ENCODE assay signal across 8 cellular contexts in the genomic region with DNA sequence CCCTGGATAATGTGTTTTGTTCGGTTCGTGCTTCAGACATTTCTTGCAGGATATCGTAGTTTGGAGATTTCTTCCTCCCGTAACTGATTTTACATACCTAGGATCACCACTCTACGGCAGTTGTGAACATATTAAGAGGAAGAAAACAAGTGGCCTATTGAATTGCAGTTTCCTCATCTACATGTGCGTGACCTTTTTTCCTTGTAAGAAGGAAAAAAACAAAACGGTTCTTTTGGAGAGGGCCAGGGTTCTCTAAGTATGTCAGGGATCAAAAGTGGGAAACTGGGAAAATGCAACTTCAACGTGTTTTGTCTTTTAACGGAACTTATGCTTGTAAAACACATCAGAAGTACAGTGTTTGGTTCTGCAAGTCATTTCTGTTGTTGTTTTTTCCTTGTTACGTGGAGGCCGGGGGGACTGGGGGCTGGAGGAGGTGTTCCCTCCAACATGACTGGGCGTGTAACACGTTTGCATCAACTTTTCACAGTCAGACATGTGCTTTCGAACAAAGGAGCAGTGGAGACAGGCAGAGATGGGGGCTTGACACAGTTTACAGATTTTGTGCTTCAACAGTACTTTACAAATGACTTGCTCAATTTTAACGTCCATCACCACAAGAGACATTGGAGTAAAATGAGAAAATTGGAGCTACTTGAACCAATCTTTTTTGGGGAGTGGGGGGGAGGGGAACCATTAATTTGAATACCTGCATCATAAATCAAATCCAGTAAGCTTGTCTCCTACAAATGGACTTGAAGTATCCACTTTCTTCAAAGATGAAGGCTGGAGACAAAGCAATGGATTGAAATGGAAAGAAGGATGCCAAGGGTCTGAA. TPM values are rescaled to one million over a fixed set of nuclear protein-coding genes. Genes with fewer than 3 reads are reported as not detected.
DNase-seq lines count a peak whose midpoint lies in the region; ATAC-seq and TF ChIP-seq lines count a peak whose summit lies in the region.

No MANE protein-coding gene starts in this region.

- H3K27ac Mint-ChIP-seq in activated T-cell treated with anti-CD3 and anti-CD28 coated beads, Interleukin-2, amount 50 U/mL, for 24 hours: peak overlapping the region; percentile 100

- H3K36me3 ChIP-seq in rectal smooth muscle tissue (ENCODE audit: control insufficient read depth, insufficient read depth, low read length): no peaks in the 10 kb centered on the region

- H3K9me3 Mint-ChIP-seq in activated T-cell treated with anti-CD3 and anti-CD28 coated beads, Interleukin-2, amount 50 U/mL, for 24 hours: no peaks in the 10 kb centered on the region

- no peak for ATAC-seq in GM18909 (IDR thresholded peaks at IDR 0.05; ENCODE audit: poor library complexity, unreplicated experiment)

- in situ Hi-C loops in G401 (cut with HindIII; ENCODE audit: low sequenced_read_pairs): loop anchor here (10.0 kb wide), 1 partner anchor 85 kb away; no protein-coding TSS in a partner anchor

- H3K27ac ChIP-seq in rectal smooth muscle tissue (ENCODE audit: low read depth, low read length): peak overlapping the region; percentile 100

- TF ChIP-seq POLR2A in NB4 (IDR thresholded peaks at IDR 0.05; ENCODE audit: extremely low read depth, insufficient read length): no peak

- no peak overlapping the region for H3K9ac ChIP-seq in rectal smooth muscle tissue (ENCODE audit: low read length)

- peak; percentile 61 for DNase-seq in G401 (ENCODE audit: low spot score)
- peak; percentile 90 for DNase-seq in NB4 (ENCODE audit: low read depth)
- peak; percentile 71 for DNase-seq in activated T-cell treated with anti-CD3 and anti-CD28 coated beads, Interleukin-2, amount 50 U/mL, for 24 hours
- DNase-seq in fibroblast of villous mesenchyme (ENCODE audit: low read depth): peak; percentile 62
- no peak for DNase-seq in kidney tubule cell (ENCODE audit: low spot score)
- no peak for DNase-seq in NCI-H2029 (lab: John Stamatoyannopoulos, UW)

- no peak for TF ChIP-seq CTCF in NB4 (IDR thresholded peaks at IDR 0.05; ENCODE audit: low read depth, low read length)
- no peak for TF ChIP-seq CTCF in fibroblast of villous mesenchyme (IDR thresholded peaks at IDR 0.05; ENCODE audit: insufficient read depth, low read depth, low read length)

- H3K27me3 ChIP-seq in rectal smooth muscle tissue (ENCODE audit: control insufficient read depth, insufficient read depth, low read length): no peaks in the 10 kb centered on the region

- peaks cover 34% of the 10 kb centered on the region for H3K4me1 ChIP-seq in rectal smooth muscle tissue (ENCODE audit: control insufficient read depth, insufficient read depth, low read length)

- peaks cover 79% of the 10 kb centered on the region for H3K36me3 Mint-ChIP-seq in activated T-cell treated with anti-CD3 and anti-CD28 coated beads, Interleukin-2, amount 50 U/mL, for 24 hours (ENCODE audit: low read depth)

- H3K27me3 Mint-ChIP-seq in activated T-cell treated with anti-CD3 and anti-CD28 coated beads, Interleukin-2, amount 50 U/mL, for 24 hours: no peaks in the 10 kb centered on the region

- peak overlapping the region; percentile 93 for H3K4me3 Mint-ChIP-seq in activated T-cell treated with anti-CD3 and anti-CD28 coated beads, Interleukin-2, amount 50 U/mL, for 24 hours

- H3K4me3 ChIP-seq in NB4 (ENCODE audit: low read depth, low read length) (peak overlapping the region; percentile 77), fibroblast of villous mesenchyme (ENCODE audit: low read depth, low read length) (peak overlapping the region; percentile 98), rectal smooth muscle tissue (ENCODE audit: low read length) (peak overlapping the region; percentile 91)

- peaks cover 62% of the 10 kb centered on the region for H3K4me1 Mint-ChIP-seq in activated T-cell treated with anti-CD3 and anti-CD28 coated beads, Interleukin-2, amount 50 U/mL, for 24 hours (ENCODE audit: low read depth)

RNA-seq across cellular contexts. Expression of a gene that starts 3.8 kb away (rescaled TPM):
- 12.4 and 16.8 TPM in 2 replicates for total RNA-seq in G401 (2014; rRNA removed; shearing (Covaris generic))
- total RNA-seq in fibroblast of villous mesenchyme: 16.0 and 16.8 TPM in 2 replicates

RNA-seq across cellular contexts. Expression of a gene that starts 20.9 kb away (rescaled TPM):
- 603 and 649 TPM in 2 replicates for total RNA-seq in G401 (2014; rRNA removed; shearing (Covaris generic))
- 155 and 160 TPM in 2 replicates for total RNA-seq in fibroblast of villous mesenchyme

Comparison
In these comparisons a context has a peak if more than half of its experiments do, and no peak if none do; other contexts are left out.
1. DNase-seq: peak in G401 (single experiment), NB4 (single experiment), activated T-cell treated with anti-CD3 and anti-CD28 coated beads, Interleukin-2, amount 50 U/mL, for 24 hours (single experiment) and fibroblast of villous mesenchyme (single experiment); none in kidney tubule cell (single experiment) and NCI-H2029 (single experiment).
2. Peak in every context shown above with its lines, with median percentiles within 50 percentile points of each other: H3K4me3 ChIP-seq.